ENCODE assay signal across 11 cellular contexts in the genomic region with DNA sequence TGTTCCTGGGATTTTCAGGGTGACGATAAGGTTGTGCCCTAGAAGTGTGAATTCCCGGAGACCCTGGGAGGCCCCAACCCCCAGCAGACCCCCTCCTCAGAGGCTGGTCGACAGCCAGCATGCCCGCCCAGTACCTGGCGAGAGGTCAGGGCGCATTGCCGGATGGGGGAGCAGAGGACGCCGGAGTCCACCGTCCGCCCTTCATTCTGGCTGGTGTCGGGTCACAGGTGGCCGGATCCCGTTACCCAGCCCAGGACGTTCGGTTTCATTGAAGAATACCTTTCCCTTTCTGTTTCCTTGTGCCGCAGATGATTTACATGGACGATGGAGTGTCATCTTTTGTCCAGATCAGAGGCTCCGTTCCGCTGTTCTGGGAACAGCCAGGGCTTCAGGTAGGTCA.
A peak's percentile ranks its signal among the peaks of the same experiment; 100 is the strongest.
DNase-seq lines count a peak whose midpoint lies in the region; ATAC-seq and TF ChIP-seq lines count a peak whose summit lies in the region.
"Had no signal": no experiment of that assay in that cellular context is flagged by ENCODE, and none has a peak within 500 bp of the region (broad histone marks: within the 10 kb centered on the region; RNA-seq: fewer than 3 reads in every experiment).

No MANE protein-coding gene starts in this region.

- H3K4me3 Mint-ChIP-seq in glutamatergic neuron (ENCODE audit: unreplicated experiment), result no peak overlapping the region

- no peaks in the 10 kb centered on the region for H3K36me3 Mint-ChIP-seq in glutamatergic neuron (ENCODE audit: unreplicated experiment)

- H3K27me3 ChIP-seq in PC-3 (ENCODE audit: low read length) (no peaks in the 10 kb centered on the region), lower lobe of right lung (ENCODE audit: low read depth) (no peaks in the 10 kb centered on the region)

- no peaks in the 10 kb centered on the region for H3K9me2 ChIP-seq in PC-3 (replicated peaks; ENCODE audit: low read length)

- intact Hi-C loops in PC-3 (cut with micrococcal nuclease), result loop anchor here (5.0 kb wide), 1 partner anchor 61 kb away; a partner anchor contains a TSS
- intact Hi-C loops in lower lobe of right lung (cut with DNase I), result no loop called here

- H3K4me2 ChIP-seq in PC-3 (ENCODE audit: low read length), result no peak overlapping the region

- H3K9me3 ChIP-seq in PC-3 (ENCODE audit: low read length) (no peaks in the 10 kb centered on the region), lower lobe of right lung (no peaks in the 10 kb centered on the region)

- H2AFZ ChIP-seq in PC-3 (ENCODE audit: low read length), result no peak overlapping the region

- POLR2A ChIA-PET in PC-3 (lab: Charles Lee; ENCODE audit: unreplicated experiment), result interaction anchor here (0.6 kb wide), 1 partner anchor 11 kb away, joined by 3 read pairs; no protein-coding TSS in a partner anchor

- H3K4me1 Mint-ChIP-seq in glutamatergic neuron (ENCODE audit: low read depth, unreplicated experiment), result peaks cover 13% of the 10 kb centered on the region

- H4K20me1 ChIP-seq in PC-3 (ENCODE audit: low read length), result no peaks in the 10 kb centered on the region

- CTCF ChIA-PET in PC-3 (lab: Charles Lee), result no interaction called here

- H3K79me2 ChIP-seq in PC-3 (ENCODE audit: low read length), result peaks cover 11% of the 10 kb centered on the region

- DNase-seq in PC-3 (no peak), lower lobe of right lung (peak; percentile 36), substantia nigra (lab: John Stamatoyannopoulos, UW) (no peak), glutamatergic neuron (no peak), NCI-H1436 treated with DMSO at 0.1 percent for 48 hours (lab: John Stamatoyannopoulos, UW) (no peak), A172 (ENCODE audit: low spot score) (no peak)
- DNase-seq: NCI-H1694 treated with DMSO at 0.1 percent for 48 hours; SIG-M5; stimulated activated CD8-positive, alpha-beta memory T cell treated with anti-CD3 and anti-CD28 coated beads, Interleukin-4, amount 100 ng/mL, for 48 hours had no signal

- no peak overlapping the region for H3K27ac Mint-ChIP-seq in glutamatergic neuron (ENCODE audit: unreplicated experiment)

- peaks cover 4% of the 10 kb centered on the region; the same call in 1 of the 2 replicates for H3K36me3 ChIP-seq in PC-3 (ENCODE audit: low read depth, low read length)
- no peaks in the 10 kb centered on the region for H3K36me3 ChIP-seq in lower lobe of right lung

- TF ChIP-seq CTCF in PC-3 (conservative IDR thresholded peaks at IDR 0.05; ENCODE audit: low read depth, low read length), result no peak
- no peak for TF ChIP-seq CTCF in lower lobe of right lung (IDR thresholded peaks at IDR 0.05)
- TF ChIP-seq CTCF in glutamatergic neuron (IDR thresholded peaks at IDR 0.05; ENCODE audit: partially characterized antibody, unreplicated experiment), result no peak

- no TSS peak for BruUV-seq in PC-3 (replicated peaks; lab: Mats Ljungman, UMichigan)

- peaks cover 10% of the 10 kb centered on the region for H3K27me3 Mint-ChIP-seq in glutamatergic neuron (ENCODE audit: unreplicated experiment)

- H3F3A ChIP-seq in PC-3 (ENCODE audit: low read length, unreplicated experiment), result no peaks in the 10 kb centered on the region

- ATAC-seq in PC-3 (no peak), lower lobe of right lung (no peak), HG03354 (IDR thresholded peaks at IDR 0.05; ENCODE audit: poor library complexity, severe bottlenecking, unreplicated experiment) (no peak)

- H3K4me1 ChIP-seq in PC-3 (ENCODE audit: insufficient read depth, low read length) (peaks cover 64% of the 10 kb centered on the region), lower lobe of right lung (peaks cover 29% of the 10 kb centered on the region)

- H3K9me3 Mint-ChIP-seq in glutamatergic neuron (ENCODE audit: unreplicated experiment), result peaks cover 5% of the 10 kb centered on the region

- H3K27ac ChIP-seq in PC-3 (ENCODE audit: low read length) (peak overlapping the region; percentile 96; the same call in 1 of the 2 replicates), cingulate gyrus (ENCODE audit: low read depth, low read length) (peak overlapping the region; percentile 91), lower lobe of right lung (no peak overlapping the region), substantia nigra (ENCODE audit: low read depth, low read length, poor library complexity, severe bottlenecking) (peak overlapping the region; percentile 85)

- peak overlapping the region; percentile 80; the same call in 1 of the 2 replicates for H3K9ac ChIP-seq in PC-3 (ENCODE audit: low read length)

- no peak overlapping the region for H3K4me3 ChIP-seq in PC-3 (ENCODE audit: low read length)
- no peak overlapping the region for H3K4me3 ChIP-seq in lower lobe of right lung
